Comparison of ENCODE assay signal across 21 cellular contexts in genomic region chr22:29755889-29756288, GRCh38. TPM values are rescaled to one million over a fixed set of nuclear protein-coding genes. Genes with fewer than 3 reads are reported as not detected.
DNase-seq lines count a peak whose midpoint lies in the region; ATAC-seq and TF ChIP-seq lines count a peak whose summit lies in the region.
"Had no signal": no experiment of that assay in that cellular context is flagged by ENCODE, and none has a peak within 500 bp of the region (broad histone marks: within the 10 kb centered on the region; RNA-seq: fewer than 3 reads in every experiment).

No MANE protein-coding gene starts in this region.

- no peak for TF ChIP-seq CTCF in psoas muscle (IDR thresholded peaks at IDR 0.05)

- peak overlapping the region; percentile 69 for H3K27ac ChIP-seq in psoas muscle

- no peak overlapping the region for H3K4me3 Mint-ChIP-seq in effector memory CD8-positive, alpha-beta T cell
- H3K4me3 Mint-ChIP-seq: CD4-positive, alpha-beta T cell had no signal

- no peaks in the 10 kb centered on the region for H3K9me3 ChIP-seq in psoas muscle
- H3K9me3 ChIP-seq: Caco-2, SK-N-SH had no signal

- no peaks in the 10 kb centered on the region for H3K27me3 ChIP-seq in psoas muscle (ENCODE audit: insufficient read depth in 3 of 3, low read length in 2 of 3)

- DNase-seq in COR-L47 (lab: John Stamatoyannopoulos, UW), result peak; percentile 30
- peak; percentile 60 for DNase-seq in NCI-H146 (lab: John Stamatoyannopoulos, UW)
- peak; percentile 57 for DNase-seq in cerebellum (ENCODE audit: low spot score)
- DNase-seq in psoas muscle, result peak in 1 of 2 donors; percentile 70
- no peak for DNase-seq in effector memory CD8-positive, alpha-beta T cell
- DNase-seq in activated effector memory CD4-positive, alpha-beta T cell treated with anti-CD3 and anti-CD28 coated beads, Interleukin-2, amount 50 U/mL, for 16 hours, result no peak
- DNase-seq: Caco-2; CD4-positive, alpha-beta T cell; DMS 273 treated with DMSO at 0.1 percent for 48 hours; DMS79 treated with DMSO at 0.1 percent for 48 hours; H7; Kasumi-1; NCI-H1930; NCI-H345; NCI-H524; RPMI8226; SIG-M5; SK-N-SH had no signal

- H3K27me3 Mint-ChIP-seq in effector memory CD8-positive, alpha-beta T cell, result no peaks in the 10 kb centered on the region
- H3K27me3 Mint-ChIP-seq: CD4-positive, alpha-beta T cell had no signal

- peaks cover 50% of the 10 kb centered on the region for H3K4me1 ChIP-seq in psoas muscle
- H3K4me1 ChIP-seq: Caco-2 had no signal

- no peak overlapping the region for H3K27ac Mint-ChIP-seq in effector memory CD8-positive, alpha-beta T cell
- H3K27ac Mint-ChIP-seq: CD4-positive, alpha-beta T cell had no signal

- H3K4me3 ChIP-seq in psoas muscle, result no peak overlapping the region
- H3K4me3 ChIP-seq: GM12878 had no signal

- H3K36me3 Mint-ChIP-seq in effector memory CD8-positive, alpha-beta T cell (ENCODE audit: insufficient read depth), result no peaks in the 10 kb centered on the region

- H3K9me3 Mint-ChIP-seq in effector memory CD8-positive, alpha-beta T cell, result no peaks in the 10 kb centered on the region
- H3K9me3 Mint-ChIP-seq: CD4-positive, alpha-beta T cell had no signal

- H3K36me3 ChIP-seq in psoas muscle (ENCODE audit: insufficient read depth in 1 of 2, low read depth in 1 of 2), result no peaks in the 10 kb centered on the region

- WGBS in psoas muscle, 3 donors, result 33 to 44% (median 41%) methylated on average over 9 of the region's 9 CpGs

- ATAC-seq in psoas muscle (peak in 3 of 4 donors; percentile 44 to 63 (median 46)), HG02571 (IDR thresholded peaks at IDR 0.05; ENCODE audit: unreplicated experiment) (no peak)
- no peak for ATAC-seq in effector memory CD8-positive, alpha-beta T cell (replicated peaks)
- ATAC-seq: GM12878 had no signal

- peaks cover 12 to 13% of the 10 kb centered on the region in 2 donors for H3K4me1 Mint-ChIP-seq in effector memory CD8-positive, alpha-beta T cell (ENCODE audit: low read depth in 2 of 2)

- intact Hi-C loops in psoas muscle (cut with DNase I), result no loop called here

RNA-seq across cellular contexts. Expression of gene ZMAT5, which starts 10.9 kb away (rescaled TPM):
- total RNA-seq in cerebellum (9.3 TPM), psoas muscle (10 to 100 TPM; 12.1 to 32.0 (median 21.8) TPM)
- 10 to 100 TPM; 27.6 to 46.1 (median 38.0) TPM for polyA plus RNA-seq in psoas muscle

RNA-seq across cellular contexts. Expression of gene UQCR10, which starts 11.3 kb away (rescaled TPM):
- total RNA-seq in cerebellum (40.3 TPM), psoas muscle (100 to 1,000 TPM; 247 to 422 (median 337) TPM)
- polyA plus RNA-seq in psoas muscle, result 100 to 1,000 TPM; 411 to 533 (median 483) TPM

RNA-seq across cellular contexts. Expression of gene CABP7, which starts 36.1 kb away (rescaled TPM):
- 12.5 TPM for total RNA-seq in cerebellum
- not detected for total RNA-seq in psoas muscle
- under 1 TPM; 0.03 to 0.07 (median 0.04) TPM for polyA plus RNA-seq in psoas muscle
- total RNA-seq: Caco-2, H7, MCF 10A had no signal

Comparison
In these comparisons a context has a peak if more than half of its experiments do, and no peak if none do; other contexts are left out.
1. DNase-seq: peak in COR-L47 (single experiment), NCI-H146 (single experiment) and cerebellum (single experiment); none in effector memory CD8-positive, alpha-beta T cell (0 of 3) and activated effector memory CD4-positive, alpha-beta T cell treated with anti-CD3 and anti-CD28 coated beads, Interleukin-2, amount 50 U/mL, for 16 hours (single experiment).
2. ATAC-seq: peak in psoas muscle (3 of 4); none in effector memory CD8-positive, alpha-beta T cell (single experiment) and HG02571 (single experiment).
3. RNA of gene CABP7, which starts 36.1 kb away (total RNA-seq): 12.5 TPM in cerebellum (single experiment); not detected in psoas muscle; every median in the first group is over 10 times any median in the second.